In genomic region chr11:86696004-86696403, GRCh38 we compare ENCODE assay signal across 9 cellular contexts. TPM values are rescaled to one million over a fixed set of nuclear protein-coding genes. Genes with fewer than 3 reads are reported as not detected.
DNase-seq lines count a peak whose midpoint lies in the region; ATAC-seq, FAIRE-seq and TF ChIP-seq lines count a peak whose summit lies in the region.
"Had no signal": no experiment of that assay in that cellular context is flagged by ENCODE, and none has a peak within 500 bp of the region (broad histone marks: within the 10 kb centered on the region; RNA-seq: fewer than 3 reads in every experiment).

No MANE protein-coding gene starts in this region.

- CTCF ChIA-PET in mammary epithelial cell (lab: Charles Lee; ENCODE audit: low non-redundant PET), result interaction anchor here (0.6 kb wide), 1 partner anchor 13 kb away, joined by 3 read pairs; no protein-coding TSS in a partner anchor

- intact Hi-C loops in mammary epithelial cell (cut with micrococcal nuclease) (loop anchor here (1.0 to 2.0 kb wide), 2 partner anchors 31 to 47 kb away; no protein-coding TSS in a partner anchor), left lung (cut with DNase I) (no loop called here), aorta (cut with DNase I) (no loop called here), natural killer cell (cut with micrococcal nuclease) (no loop called here)

- H3K4me3 ChIP-seq in mammary epithelial cell (replicated peaks in 1 of 3; ENCODE audit: insufficient read depth in 1 of 3, low read depth in 2 of 3, low read length in 3 of 3), result no peak overlapping the region
- no peak overlapping the region for H3K4me3 ChIP-seq in left lung
- H3K4me3 ChIP-seq in aorta (ENCODE audit: low read length in 2 of 2), result no peak overlapping the region

- ATAC-seq in left lung (peak; percentile 75), aorta (ENCODE audit: low FRiP score) (peak; percentile 59), natural killer cell (no peak), GM18505 (IDR thresholded peaks at IDR 0.05; ENCODE audit: unreplicated experiment) (no peak)

- no peak overlapping the region for H3K27ac Mint-ChIP-seq in natural killer cell

- H3K27me3 ChIP-seq in mammary epithelial cell (ENCODE audit: insufficient read depth, low read length), result no peaks in the 10 kb centered on the region
- H3K27me3 ChIP-seq in left lung, result no peaks in the 10 kb centered on the region
- no peaks in the 10 kb centered on the region for H3K27me3 ChIP-seq in aorta (ENCODE audit: control insufficient read depth in 1 of 2, insufficient read depth in 2 of 2, low read length in 1 of 2)

- H3K36me3 ChIP-seq in mammary epithelial cell (ENCODE audit: insufficient read depth, low read length) (no peaks in the 10 kb centered on the region), left lung (no peaks in the 10 kb centered on the region), aorta (ENCODE audit: control insufficient read depth in 1 of 2, insufficient read depth in 2 of 2, low read length in 1 of 2) (peaks cover 0 to 4% of the 10 kb centered on the region in 2 donors)

- peak overlapping the region; percentile 67 for H3K4me2 ChIP-seq in mammary epithelial cell (ENCODE audit: insufficient read depth, low read depth, low read length)

- no peaks in the 10 kb centered on the region for H3K4me1 Mint-ChIP-seq in natural killer cell

- dilution Hi-C loops in mammary epithelial cell (cut with HindIII; ENCODE audit: low sequenced_read_pairs), result no loop called here

- in situ Hi-C loops in mammary epithelial cell (cut with MboI; ENCODE audit: low sequenced_read_pairs in 2 of 2), result no loop called here

- no peak overlapping the region for H2AFZ ChIP-seq in mammary epithelial cell (ENCODE audit: low read depth, low read length)

- no peak overlapping the region for H3K4me3 Mint-ChIP-seq in natural killer cell

- no TSS peak for BruUV-seq in mammary epithelial cell (replicated peaks; lab: Mats Ljungman, UMichigan)

- H3K27ac ChIP-seq in mammary epithelial cell (ENCODE audit: insufficient read depth, low read depth, low read length) (peak overlapping the region; percentile 64), left lung (peak overlapping the region; percentile 23 to 64), aorta (ENCODE audit: low read depth in 1 of 2, low read length in 2 of 2) (no peak overlapping the region)

- FAIRE-seq in HTR-8/SVneo (lab: Jason Lieb, UNC), result peak; percentile 42

- H3K9me3 ChIP-seq in mammary epithelial cell (replicated peaks; ENCODE audit: insufficient read depth, low read length), result no peaks in the 10 kb centered on the region
- no peaks in the 10 kb centered on the region for H3K9me3 ChIP-seq in left lung
- H3K9me3 ChIP-seq in aorta (ENCODE audit: control insufficient read depth, low read length), result no peaks in the 10 kb centered on the region

- no peak for TF ChIP-seq CTCF in mammary epithelial cell (conservative IDR thresholded peaks at IDR 0.05 in 1 of 2, IDR thresholded peaks at IDR 0.05 in 1 of 2; ENCODE audit: extremely low read depth in 1 of 2, insufficient read depth in 1 of 2, low read depth in 1 of 2, low read length in 2 of 2)
- TF ChIP-seq CTCF in left lung (IDR thresholded peaks at IDR 0.05), result no peak
- TF ChIP-seq CTCF in natural killer cell (IDR thresholded peaks at IDR 0.05), result no peak

- H3K27me3 Mint-ChIP-seq in natural killer cell (ENCODE audit: low read depth in 2 of 2), result peaks cover 13 to 14% of the 10 kb centered on the region in 2 donors

- H3K4me1 ChIP-seq in mammary epithelial cell (ENCODE audit: insufficient read depth, low read length) (peaks cover 49% of the 10 kb centered on the region), left lung (peaks cover 5 to 10% of the 10 kb centered on the region in 2 donors), aorta (ENCODE audit: control insufficient read depth in 1 of 2, insufficient read depth in 2 of 2, low read length in 2 of 2) (peaks cover 0 to 2% of the 10 kb centered on the region in 2 donors)

- H3K9me3 Mint-ChIP-seq in natural killer cell, result no peaks in the 10 kb centered on the region

- H3K79me2 ChIP-seq in mammary epithelial cell (ENCODE audit: insufficient read depth, low read length), result no peaks in the 10 kb centered on the region

- TF ChIP-seq POLR2A in GM18505 (IDR thresholded peaks at IDR 0.05; ENCODE audit: borderline replicate concordance, extremely low read depth, insufficient read depth, insufficient read length), result no peak

- peak; percentile 75 for DNase-seq in HTR-8/SVneo (ENCODE audit: insufficient read length, low spot score)
- DNase-seq in mammary epithelial cell, result peak; percentile 86
- no peak for DNase-seq in left lung
- DNase-seq in aorta, result no peak
- no peak for DNase-seq in NCI-H748 treated with DMSO at 0.1 percent for 48 hours (lab: John Stamatoyannopoulos, UW)
- no peak for DNase-seq in natural killer cell
- DNase-seq: activated CD8-positive, alpha-beta memory T cell treated with anti-CD3 and anti-CD28 coated beads, Interleukin-2, amount 50 U/mL, for 4 hours; NCI-H1694 had no signal

- 9% methylated on average over 1 of the region's 1 CpG for WGBS in mammary epithelial cell (ENCODE audit: low coverage, missing lambda C conversion rate)
- 89 to 90% methylated on average over 1 of the region's 1 CpG for WGBS in aorta, 2 donors

- no peaks in the 10 kb centered on the region for H4K20me1 ChIP-seq in mammary epithelial cell (ENCODE audit: insufficient read depth, low read length)

- H3K9ac ChIP-seq in mammary epithelial cell (ENCODE audit: insufficient read depth, low read length), result no peak overlapping the region

- H3K36me3 Mint-ChIP-seq in natural killer cell, result no peaks in the 10 kb centered on the region

RNA-seq across cellular contexts. Expression of gene ME3, which starts 23.6 kb away (rescaled TPM):
- total RNA-seq in mammary epithelial cell (10 to 100 TPM in 1 of 2 donors, not detected in 1; 11.2 TPM), left lung (10 to 100 TPM; 21.6 to 22.1 TPM), aorta (10 to 100 TPM; 27.7 to 29.4 TPM), natural killer cell (1 to 10 TPM; 5.2 to 7.5 (median 6.9) TPM)
- polyA plus RNA-seq in mammary epithelial cell (1.4 TPM), aorta (10 to 100 TPM in 1 of 2 donors, 1 to 10 TPM in 1; 9.5 to 41.0 TPM)
- polyA minus RNA-seq in mammary epithelial cell, result not detected

Comparison
In these comparisons a context has a peak if more than half of its experiments do, and no peak if none do; other contexts are left out.
1. DNase-seq: peak in HTR-8/SVneo (single experiment) and mammary epithelial cell (single experiment); none in left lung (0 of 2), aorta (0 of 2), NCI-H748 treated with DMSO at 0.1 percent for 48 hours (single experiment) and natural killer cell (single experiment).
2. H3K27ac ChIP-seq: peak in mammary epithelial cell (single experiment) and left lung (2 of 2); none in aorta (0 of 2).
3. ATAC-seq: peak in left lung (single experiment) and aorta (single experiment); none in natural killer cell (0 of 3) and GM18505 (single experiment).